In genomic region chr5:42309865-42310264, GRCh38 we compare ENCODE assay signal across 19 cellular contexts.
"Had no signal": no experiment of that assay in that cellular context is flagged by ENCODE, and none has a peak within 500 bp of the region (broad histone marks: within the 10 kb centered on the region; RNA-seq: fewer than 3 reads in every experiment).

No MANE protein-coding gene starts in this region.

- FAIRE-seq: RCC 7860 had no signal

- DNase-seq: KBM-7, MG63, NCI-H1092, NCI-H1105 treated with DMSO at 0.1 percent for 48 hours, NCI-H1417 treated with DMSO at 0.1 percent for 48 hours, NCI-H146, NCI-H1694 treated with DMSO at 0.1 percent for 48 hours, NCI-H1930, NCI-H2081, NCI-H2107, NCI-H2227 treated with DMSO at 0.1 percent for 48 hours, NCI-H524, NCI-H69, NCI-H774, RPMI8226, SHP77 treated with DMSO at 0.1 percent for 48 hours, SJCRH30 had no signal

- H3K9me3 ChIP-seq: MG63, SJCRH30 had no signal

- H3K4me3 ChIP-seq: MG63, SJCRH30 had no signal

- H3K36me3 ChIP-seq: MG63, SJCRH30 had no signal

- H3K4me1 ChIP-seq: SJCRH30 had no signal

- ATAC-seq: SK-N-SH treated with all-trans-retinoic acid at 6 μM for 48 hours had no signal

- H3K27ac ChIP-seq: SJCRH30 had no signal

- H3K27me3 ChIP-seq: MG63 had no signal
